13 cellular contexts compared by ENCODE assay signal in the genomic region with DNA sequence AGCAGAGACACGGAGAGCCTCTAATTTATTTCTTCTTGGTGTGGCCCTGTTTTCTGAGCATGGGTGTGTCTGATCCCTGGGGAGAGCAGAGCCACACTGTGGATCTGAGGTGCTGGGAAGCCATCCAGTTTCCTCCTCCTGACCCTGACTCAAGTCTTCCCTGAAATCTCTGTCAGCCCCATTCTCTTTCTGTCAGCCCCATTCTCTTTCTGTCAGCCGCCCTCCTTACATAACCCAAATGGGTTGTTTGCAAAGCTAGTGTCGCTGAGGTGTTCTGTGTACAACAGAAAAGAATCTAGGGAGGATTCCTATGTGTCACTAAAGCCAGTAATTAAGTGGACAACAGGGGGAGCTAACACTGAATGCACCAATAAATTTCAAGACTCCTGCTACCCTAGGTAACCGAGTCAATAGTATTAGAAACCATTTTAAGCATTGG. TPM values are rescaled to one million over a fixed set of nuclear protein-coding genes. Genes with fewer than 3 reads are reported as not detected.
A peak's percentile ranks its signal among the peaks of the same experiment; 100 is the strongest.
DNase-seq lines count a peak whose midpoint lies in the region; ATAC-seq and TF ChIP-seq lines count a peak whose summit lies in the region.
"Had no signal": no experiment of that assay in that cellular context is flagged by ENCODE, and none has a peak within 500 bp of the region (broad histone marks: within the 10 kb centered on the region; RNA-seq: fewer than 3 reads in every experiment).

No MANE protein-coding gene starts in this region.

- peak overlapping the region; percentile 42 for H3K27ac Mint-ChIP-seq in activated naive CD8-positive, alpha-beta T cell treated with anti-CD3 and anti-CD28 coated beads for 36 hours
- no peak overlapping the region for H3K27ac Mint-ChIP-seq in activated naive CD8-positive, alpha-beta T cell treated with anti-CD3 and anti-CD28 coated beads, Interleukin-2, amount 50 U/mL, for 24 hours
- H3K27ac Mint-ChIP-seq in type B pancreatic cell: no peak overlapping the region
- H3K27ac Mint-ChIP-seq: activated naive CD4-positive, alpha-beta T cell treated with anti-CD3 and anti-CD28 coated beads for 36 hours had no signal

- H3K4me3 ChIP-seq in foreskin fibroblast (ENCODE audit: low read depth in 1 of 2, low read length in 2 of 2): no peak overlapping the region
- H3K4me3 ChIP-seq: SJSA1, vagina had no signal

- DNase-seq in activated naive CD8-positive, alpha-beta T cell treated with anti-CD3 and anti-CD28 coated beads for 36 hours: no peak
- no peak for DNase-seq in activated naive CD8-positive, alpha-beta T cell treated with anti-CD3 and anti-CD28 coated beads, Interleukin-2, amount 50 U/mL, for 24 hours
- DNase-seq in OCI-M1 (lab: John Stamatoyannopoulos, UW) (peak; percentile 41), foreskin fibroblast (no peak), type B pancreatic cell (ENCODE audit: extremely low spot score, unreplicated experiment) (no peak), COLO668 (lab: John Stamatoyannopoulos, UW; ENCODE audit: unreplicated experiment) (no peak), H4 (ENCODE audit: low spot score) (no peak)
- DNase-seq in stimulated activated CD4-positive, alpha-beta T cell treated with anti-CD3 and anti-CD28 coated beads, Interleukin-4, amount 100 ng/mL, for 4 hours: no peak
- DNase-seq: activated naive CD4-positive, alpha-beta T cell treated with anti-CD3 and anti-CD28 coated beads for 36 hours; hypothalamus had no signal

- no peak overlapping the region for H3K4me3 Mint-ChIP-seq in activated naive CD8-positive, alpha-beta T cell treated with anti-CD3 and anti-CD28 coated beads for 36 hours
- no peak overlapping the region for H3K4me3 Mint-ChIP-seq in activated naive CD8-positive, alpha-beta T cell treated with anti-CD3 and anti-CD28 coated beads, Interleukin-2, amount 50 U/mL, for 24 hours
- H3K4me3 Mint-ChIP-seq in type B pancreatic cell: no peak overlapping the region
- H3K4me3 Mint-ChIP-seq: activated naive CD4-positive, alpha-beta T cell treated with anti-CD3 and anti-CD28 coated beads for 36 hours; B cell had no signal

- peaks cover 81% of the 10 kb centered on the region for H3K4me1 Mint-ChIP-seq in activated naive CD8-positive, alpha-beta T cell treated with anti-CD3 and anti-CD28 coated beads for 36 hours
- H3K4me1 Mint-ChIP-seq in activated naive CD8-positive, alpha-beta T cell treated with anti-CD3 and anti-CD28 coated beads, Interleukin-2, amount 50 U/mL, for 24 hours: peaks cover 85% of the 10 kb centered on the region
- H3K4me1 Mint-ChIP-seq in type B pancreatic cell (ENCODE audit: unreplicated experiment): peaks cover 69% of the 10 kb centered on the region

- H3K36me3 Mint-ChIP-seq in activated naive CD8-positive, alpha-beta T cell treated with anti-CD3 and anti-CD28 coated beads for 36 hours: peaks cover 12% of the 10 kb centered on the region
- no peaks in the 10 kb centered on the region for H3K36me3 Mint-ChIP-seq in activated naive CD8-positive, alpha-beta T cell treated with anti-CD3 and anti-CD28 coated beads, Interleukin-2, amount 50 U/mL, for 24 hours (ENCODE audit: low read depth)
- peaks cover 10% of the 10 kb centered on the region for H3K36me3 Mint-ChIP-seq in type B pancreatic cell

- TF ChIP-seq CTCF in foreskin fibroblast (IDR thresholded peaks at IDR 0.05; ENCODE audit: low read depth, low read length) (peak; percentile 26), type B pancreatic cell (conservative IDR thresholded peaks at IDR 0.05) (peak; percentile 52)

- no peaks in the 10 kb centered on the region for H3K27me3 Mint-ChIP-seq in activated naive CD8-positive, alpha-beta T cell treated with anti-CD3 and anti-CD28 coated beads for 36 hours
- no peaks in the 10 kb centered on the region for H3K27me3 Mint-ChIP-seq in activated naive CD8-positive, alpha-beta T cell treated with anti-CD3 and anti-CD28 coated beads, Interleukin-2, amount 50 U/mL, for 24 hours
- H3K27me3 Mint-ChIP-seq in type B pancreatic cell: no peaks in the 10 kb centered on the region
- H3K27me3 Mint-ChIP-seq: B cell had no signal

- ATAC-seq in activated naive CD8-positive, alpha-beta T cell treated with anti-CD3 and anti-CD28 coated beads, Interleukin-2, amount 50 U/mL, for 24 hours: no peak

- H3K9me3 Mint-ChIP-seq in activated naive CD8-positive, alpha-beta T cell treated with anti-CD3 and anti-CD28 coated beads for 36 hours: peaks cover 2% of the 10 kb centered on the region
- no peaks in the 10 kb centered on the region for H3K9me3 Mint-ChIP-seq in activated naive CD8-positive, alpha-beta T cell treated with anti-CD3 and anti-CD28 coated beads, Interleukin-2, amount 50 U/mL, for 24 hours
- H3K9me3 Mint-ChIP-seq in type B pancreatic cell: peaks cover 4% of the 10 kb centered on the region
- H3K9me3 Mint-ChIP-seq: activated naive CD4-positive, alpha-beta T cell treated with anti-CD3 and anti-CD28 coated beads for 36 hours had no signal

RNA-seq across cellular contexts. Expression of a gene that starts 50.2 kb away (rescaled TPM):
- 10 to 100 TPM; 16.9 to 18.1 TPM for total RNA-seq in activated naive CD8-positive, alpha-beta T cell treated with anti-CD3 and anti-CD28 coated beads for 36 hours
- 17.4 and 23.0 TPM in 2 replicates for total RNA-seq in type B pancreatic cell (ENCODE audit: low replicate concordance)
- total RNA-seq in H4 (2014; rRNA removed; shearing (Covaris generic)): 2.1 and 3.1 TPM in 2 replicates
